ENCODE assay signal across 21 cellular contexts in the genomic region with DNA sequence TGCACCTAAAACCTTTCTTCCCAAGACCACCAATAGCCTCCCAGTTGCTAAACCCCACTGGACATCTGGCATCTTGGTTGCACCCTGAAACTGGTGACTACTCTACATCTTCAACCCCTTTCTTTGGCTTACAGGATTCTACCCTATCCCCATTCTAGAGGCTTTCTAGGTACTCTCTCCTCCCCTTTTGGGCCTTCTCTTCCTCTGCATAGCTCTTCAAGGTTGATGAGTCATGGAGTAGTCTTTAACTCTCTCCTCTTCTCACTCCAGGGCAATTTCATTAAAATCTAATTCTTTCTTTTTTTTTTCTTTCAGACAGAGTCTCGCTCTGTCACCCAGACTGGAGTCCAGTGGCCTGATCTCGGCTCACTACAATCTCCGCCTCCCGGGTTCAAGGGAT. TPM values are rescaled to one million over a fixed set of nuclear protein-coding genes. Genes with fewer than 3 reads are reported as not detected.
A peak's percentile ranks its signal among the peaks of the same experiment; 100 is the strongest.
DNase-seq lines count a peak whose midpoint lies in the region; ATAC-seq, FAIRE-seq and TF ChIP-seq lines count a peak whose summit lies in the region.
"Had no signal": no experiment of that assay in that cellular context is flagged by ENCODE, and none has a peak within 500 bp of the region (broad histone marks: within the 10 kb centered on the region; RNA-seq: fewer than 3 reads in every experiment).

No MANE protein-coding gene starts in this region.

- H4K8ac ChIP-seq in H9 (replicated peaks; ENCODE audit: insufficient read length, low read depth, low read length) (no peak overlapping the region), trophoblast cell (ENCODE audit: low read depth, low read length) (no peak overlapping the region)

- H3K23ac ChIP-seq in H9 (ENCODE audit: insufficient read length, low read depth, low read length) (no peak overlapping the region), trophoblast cell (ENCODE audit: low read length) (no peak overlapping the region)

- no peak overlapping the region for H3K56ac ChIP-seq in H9 (ENCODE audit: insufficient read length, low read depth, low read length)

- no peak overlapping the region for H4K12ac ChIP-seq in trophoblast cell (ENCODE audit: low read depth, low read length)

- H4K91ac ChIP-seq in H9 (ENCODE audit: insufficient read length, low read depth, low read length) (no peak overlapping the region), trophoblast cell (ENCODE audit: low read depth, low read length) (no peak overlapping the region)

- peaks cover 8 to 10% of the 10 kb centered on the region in 2 experiments for H3K4me1 Mint-ChIP-seq in H9

- H2BK12ac ChIP-seq in H9 (ENCODE audit: insufficient read length, low read depth, low read length) (no peak overlapping the region), trophoblast cell (ENCODE audit: low read length) (no peak overlapping the region)

- H3K18ac ChIP-seq in H9 (ENCODE audit: insufficient read length, low read depth, low read length) (no peak overlapping the region), trophoblast cell (ENCODE audit: low read length) (no peak overlapping the region)

- no peak overlapping the region for H4K5ac ChIP-seq in H9 (ENCODE audit: insufficient read length, low read depth, low read length)

- peak; percentile 41 for ATAC-seq in foreskin keratinocyte
- ATAC-seq: HepG2 had no signal

- no peak overlapping the region for H3K4me3 ChIP-seq in suprapubic skin
- H3K4me3 ChIP-seq in trophoblast cell (ENCODE audit: low read depth, low read length) = no peak overlapping the region
- H3K4me3 ChIP-seq: SK-N-MC had no signal

- H3K4me2 ChIP-seq in H9 (ENCODE audit: insufficient read depth, insufficient read length, low read length) = no peak overlapping the region
- no peak overlapping the region for H3K4me2 ChIP-seq in trophoblast cell (ENCODE audit: low read length)

- H2AFZ ChIP-seq in H9 (ENCODE audit: low read length) = no peak overlapping the region
- no peak overlapping the region for H2AFZ ChIP-seq in trophoblast cell (ENCODE audit: insufficient read depth, low read length, poor library complexity)

- TF ChIP-seq EP300 in suprapubic skin (IDR thresholded peaks at IDR 0.05) = no peak

- H2BK5ac ChIP-seq in H9 (ENCODE audit: insufficient read length, low read length) (no peak overlapping the region), trophoblast cell (ENCODE audit: low read depth, low read length, poor library complexity) (no peak overlapping the region)

- H3K36me3 Mint-ChIP-seq in H9 (ENCODE audit: insufficient read depth in 1 of 3, low read depth in 3 of 3) = peaks cover 3 to 12% (median 5%) of the 10 kb centered on the region in 3 experiments; a peak in 6 of 7 replicates
- H3K36me3 Mint-ChIP-seq: CD4-positive, CD25-positive, alpha-beta regulatory T cell had no signal

- H3K27me3 Mint-ChIP-seq in H9 (ENCODE audit: low read depth) = no peaks in the 10 kb centered on the region
- H3K27me3 Mint-ChIP-seq: CD4-positive, CD25-positive, alpha-beta regulatory T cell had no signal

- H3K36me3 ChIP-seq in suprapubic skin (no peaks in the 10 kb centered on the region), trophoblast cell (ENCODE audit: control insufficient read depth in 1 of 2, insufficient read depth in 2 of 2, low read length in 2 of 2) (no peaks in the 10 kb centered on the region)

- no peaks in the 10 kb centered on the region for H3K23me2 ChIP-seq in H9 (ENCODE audit: insufficient read length, low read depth, low read length, poor library complexity, severe bottlenecking)

- H3K27ac ChIP-seq in H9 (ENCODE audit: insufficient read length, low read depth, low read length) (no peak overlapping the region), foreskin keratinocyte (no peak overlapping the region), suprapubic skin (no peak overlapping the region), trophoblast cell (ENCODE audit: low read depth, low read length) (no peak overlapping the region)
- H3K27ac ChIP-seq: SK-N-MC had no signal

- H3T11ph ChIP-seq in H9 (ENCODE audit: low read length) = no peak overlapping the region

- no peak overlapping the region for H2BK15ac ChIP-seq in H9 (ENCODE audit: low read depth, low read length)

- no peaks in the 10 kb centered on the region for H4K20me1 ChIP-seq in H9 (ENCODE audit: control insufficient read depth, insufficient read depth, insufficient read length)

- H3K9ac ChIP-seq in H9 (ENCODE audit: extremely low read depth, insufficient read length, low read length) (no peak overlapping the region), trophoblast cell (ENCODE audit: low read length) (no peak overlapping the region)

- no peaks in the 10 kb centered on the region for H3K4me1 ChIP-seq in H9 (ENCODE audit: insufficient read depth, low read length)
- H3K4me1 ChIP-seq in foreskin keratinocyte = no peaks in the 10 kb centered on the region
- no peaks in the 10 kb centered on the region for H3K4me1 ChIP-seq in suprapubic skin
- no peaks in the 10 kb centered on the region for H3K4me1 ChIP-seq in trophoblast cell (ENCODE audit: control insufficient read depth in 1 of 2, insufficient read depth in 2 of 2, low read length in 2 of 2)

- H3K79me1 ChIP-seq in H9 (ENCODE audit: insufficient read depth, low read depth, low read length, poor library complexity, severe bottlenecking) = no peaks in the 10 kb centered on the region
- H3K79me1 ChIP-seq in trophoblast cell (ENCODE audit: low read length) = no peaks in the 10 kb centered on the region

- H3K14ac ChIP-seq in H9 (ENCODE audit: insufficient read depth, low read length) = no peak overlapping the region
- H3K14ac ChIP-seq in trophoblast cell (ENCODE audit: low read length) = no peak overlapping the region

- DNase-seq in A172 (ENCODE audit: low spot score) = peak; percentile 20
- DNase-seq in H9 = no peak
- no peak for DNase-seq in RCC 7860 (ENCODE audit: low spot score)
- DNase-seq in foreskin keratinocyte = no peak
- DNase-seq in foreskin melanocyte = no peak
- DNase-seq in ureter (ENCODE audit: low spot score) = no peak
- no peak for DNase-seq in suprapubic skin (ENCODE audit: low spot score in 2 of 2)
- no peak for DNase-seq in trophoblast cell
- DNase-seq: AML-193; CD4-positive, CD25-positive, alpha-beta regulatory T cell; DMS79; GF-D8; Karpas-422; MV-4-11; NCI-H1436; NCI-H345; NK-92 treated with Interleukin-12 subunit alpha and Interleukin-12 subunit beta, amount 100 ng/mL, for 24 hours; OCI-M1 had no signal

- H3K27ac Mint-ChIP-seq in H9 = peak overlapping the region in 2 of 3 experiments; percentile 12 to 55; a peak in 2 of 7 replicates

- no peak overlapping the region for H2AK5ac ChIP-seq in H9 (ENCODE audit: insufficient read length, low read length)
- H2AK5ac ChIP-seq in trophoblast cell (ENCODE audit: low read length) = no peak overlapping the region

- H3K9me3 ChIP-seq in H9 (ENCODE audit: control insufficient read depth, low read depth, low read length) = no peaks in the 10 kb centered on the region
- no peaks in the 10 kb centered on the region for H3K9me3 ChIP-seq in suprapubic skin
- no peaks in the 10 kb centered on the region for H3K9me3 ChIP-seq in trophoblast cell (ENCODE audit: insufficient read depth, low read depth, low read length)

- no peak overlapping the region for H3K4ac ChIP-seq in H9 (ENCODE audit: low read depth, low read length)
- no peak overlapping the region for H3K4ac ChIP-seq in trophoblast cell (ENCODE audit: low read depth, low read length)

- H3K9me3 Mint-ChIP-seq in H9 = no peaks in the 10 kb centered on the region
- H3K9me3 Mint-ChIP-seq: CD4-positive, CD25-positive, alpha-beta regulatory T cell had no signal

- no peak overlapping the region for H2BK20ac ChIP-seq in H9 (ENCODE audit: low read depth, low read length, poor library complexity, severe bottlenecking)

- H3K79me2 ChIP-seq in H9 (ENCODE audit: insufficient read depth, low read length) (0 out of 2 replicates have a peak, but pooled peaks cover 1% of the 10 kb centered on the region), trophoblast cell (ENCODE audit: control insufficient read depth, insufficient read depth, low read length, poor library complexity) (no peaks in the 10 kb centered on the region)

- TF ChIP-seq CTCF in H9 (conservative IDR thresholded peaks at IDR 0.05) = no peak
- TF ChIP-seq CTCF in foreskin keratinocyte (conservative IDR thresholded peaks at IDR 0.05) = no peak
- no peak for TF ChIP-seq CTCF in suprapubic skin (IDR thresholded peaks at IDR 0.05)

- H2BK120ac ChIP-seq in H9 (ENCODE audit: low read depth, low read length, poor library complexity, severe bottlenecking) = no peak overlapping the region
- no peak overlapping the region for H2BK120ac ChIP-seq in trophoblast cell (ENCODE audit: insufficient read depth, low read length, poor library complexity)

- H3K4me3 Mint-ChIP-seq in H9 = no peak overlapping the region
- H3K4me3 Mint-ChIP-seq: CD4-positive, CD25-positive, alpha-beta regulatory T cell had no signal

- WGBS in H9 (ENCODE audit: extremely low coverage, insufficient read length, low lambda C conversion rate) = no CpG with 5 or more reads among the region's 4 CpGs
- WGBS in suprapubic skin = 96% methylated on average over 4 of the region's 4 CpGs
- no CpG with 5 or more reads among the region's 4 CpGs for WGBS in trophoblast cell (ENCODE audit: extremely low coverage, insufficient coverage, insufficient read length)

- peak; percentile 35 for FAIRE-seq in RCC 7860 (lab: Jason Lieb, UNC)
- FAIRE-seq: HepG2 had no signal

- TF ChIP-seq POLR2A in suprapubic skin (IDR thresholded peaks at IDR 0.05) = no peak

- H3K27me3 ChIP-seq in H9 (ENCODE audit: insufficient read depth, low read length) = no peaks in the 10 kb centered on the region
- no peaks in the 10 kb centered on the region for H3K27me3 ChIP-seq in foreskin keratinocyte
- H3K27me3 ChIP-seq in suprapubic skin = no peaks in the 10 kb centered on the region
- no peaks in the 10 kb centered on the region for H3K27me3 ChIP-seq in trophoblast cell (ENCODE audit: insufficient read depth, low read length)

RNA-seq across cellular contexts. Expression of gene APOO, which starts 16.8 kb away (rescaled TPM):
- total RNA-seq in A172 (2014; rRNA removed; shearing (Covaris generic)) = 64.7 and 84.7 TPM in 2 replicates
- total RNA-seq in H9 (2021) (86.9 and 95.3 TPM in 2 replicates), foreskin keratinocyte (32.7 and 40.9 TPM in 2 replicates), ureter (38.1 TPM), suprapubic skin (10 to 100 TPM in 2 of 4 donors, 1 to 10 TPM in 2; 6.2 to 14.1 (median 9.7) TPM)
- 29.3 and 35.4 TPM in 2 replicates for polyA plus RNA-seq in foreskin keratinocyte
- 42.5 and 48.6 TPM in 2 replicates for polyA plus RNA-seq in trophoblast cell (2013)

RNA-seq across cellular contexts. Expression of gene CXorf58, which starts 16.9 kb away (rescaled TPM):
- total RNA-seq in A172 (2014; rRNA removed; shearing (Covaris generic)) = 0.19 TPM in 1 of 2 replicates, not detected in the other
- total RNA-seq in H9 (2021) (not detected in 2 replicates), foreskin keratinocyte (0.11 TPM in 1 of 2 replicates, not detected in the other), ureter (not detected), suprapubic skin (not detected)
- polyA plus RNA-seq in foreskin keratinocyte = 0.04 TPM in 1 of 2 replicates, not detected in the other
- 0.03 TPM in 1 of 2 replicates, not detected in the other for polyA plus RNA-seq in trophoblast cell (2013)
- total RNA-seq: A673; CD4-positive, CD25-positive, alpha-beta regulatory T cell; HepG2 had no signal
- polyA plus RNA-seq: CD4-positive, CD25-positive, alpha-beta regulatory T cell; HepG2 had no signal
